ENCODE assay signal across 8 cellular contexts in genomic region chr7:110090113-110090820, GRCh38.
DNase-seq lines count a peak whose midpoint lies in the region; ATAC-seq and TF ChIP-seq lines count a peak whose summit lies in the region.

No MANE protein-coding gene starts in this region.

- WGBS in gastroesophageal sphincter (ENCODE audit: low coverage in 1 of 2), 2 donors, result 80 to 91% methylated on average over 8 to 11 of the region's 11 CpGs

- DNase-seq in GM10248 (ENCODE audit: extremely low spot score) (peak; percentile 18), NB4 (ENCODE audit: low read depth) (peak; percentile 24), endothelial cell (ENCODE audit: low spot score) (peak; percentile 16), sciatic nerve (ENCODE audit: low spot score) (no peak)
- DNase-seq in activated T-cell treated with anti-CD3 and anti-CD28 coated beads, Interleukin-2, amount 50 U/mL, for 72 hours, result no peak

- TF ChIP-seq CTCF in 22Rv1 (IDR thresholded peaks at IDR 0.05) (peak; percentile 81), GM10248 (IDR thresholded peaks at IDR 0.05; ENCODE audit: control extremely low read depth, extremely low read depth, low read depth, missing control alignments) (peak; percentile 45), NB4 (IDR thresholded peaks at IDR 0.05; ENCODE audit: low read depth, low read length) (peak; percentile 42), endothelial cell (IDR thresholded peaks at IDR 0.05; ENCODE audit: unreplicated experiment) (no peak), gastroesophageal sphincter (IDR thresholded peaks at IDR 0.05) (peak in 1 of 4 experiments; percentile 32)

- H3K4me3 ChIP-seq in NB4 (ENCODE audit: low read depth, low read length) (no peak overlapping the region), gastroesophageal sphincter (no peak overlapping the region)

- H3K4me1 Mint-ChIP-seq in endothelial cell (ENCODE audit: unreplicated experiment), result no peaks in the 10 kb centered on the region
- H3K4me1 Mint-ChIP-seq in activated T-cell treated with anti-CD3 and anti-CD28 coated beads, Interleukin-2, amount 50 U/mL, for 72 hours (ENCODE audit: low read depth), result no peaks in the 10 kb centered on the region

- intact Hi-C loops in sciatic nerve (cut with DNase I), result no loop called here

- H3K27me3 ChIP-seq in gastroesophageal sphincter, result no peaks in the 10 kb centered on the region

- H3K27ac ChIP-seq in 22Rv1, result no peak overlapping the region
- H3K27ac ChIP-seq in gastroesophageal sphincter, result no peak overlapping the region

- TF ChIP-seq EP300 in gastroesophageal sphincter (IDR thresholded peaks at IDR 0.05), result no peak

- POLR2A ChIA-PET in GM10248 (lab: Yijun Ruan, JAX), result no interaction called here

- no peaks in the 10 kb centered on the region for H3K4me1 ChIP-seq in gastroesophageal sphincter

- no peaks in the 10 kb centered on the region for H3K27me3 Mint-ChIP-seq in endothelial cell (ENCODE audit: unreplicated experiment)
- H3K27me3 Mint-ChIP-seq in activated T-cell treated with anti-CD3 and anti-CD28 coated beads, Interleukin-2, amount 50 U/mL, for 72 hours (ENCODE audit: low read depth), result peaks cover 15% of the 10 kb centered on the region

- H3K36me3 Mint-ChIP-seq in endothelial cell (ENCODE audit: low read depth, unreplicated experiment), result no peaks in the 10 kb centered on the region
- H3K36me3 Mint-ChIP-seq in activated T-cell treated with anti-CD3 and anti-CD28 coated beads, Interleukin-2, amount 50 U/mL, for 72 hours (ENCODE audit: insufficient read depth in 2 of 2), result no peaks in the 10 kb centered on the region

- H3K9me3 Mint-ChIP-seq in endothelial cell (ENCODE audit: unreplicated experiment), result no peaks in the 10 kb centered on the region
- H3K9me3 Mint-ChIP-seq in activated T-cell treated with anti-CD3 and anti-CD28 coated beads, Interleukin-2, amount 50 U/mL, for 72 hours, result no peaks in the 10 kb centered on the region

- no peak overlapping the region for H3K4me3 Mint-ChIP-seq in endothelial cell (ENCODE audit: unreplicated experiment)
- H3K4me3 Mint-ChIP-seq in activated T-cell treated with anti-CD3 and anti-CD28 coated beads, Interleukin-2, amount 50 U/mL, for 72 hours, result no peak overlapping the region

- no peaks in the 10 kb centered on the region for H3K36me3 ChIP-seq in gastroesophageal sphincter

- CTCF ChIA-PET in GM10248 (lab: Yijun Ruan, JAX), result interaction anchor here (0.7 to 2.1 kb wide), 2 partner anchors 8 to 1008 kb away, joined by 3 to 7 read pairs; no protein-coding TSS in a partner anchor

- H3K27ac Mint-ChIP-seq in endothelial cell (ENCODE audit: unreplicated experiment), result no peak overlapping the region
- H3K27ac Mint-ChIP-seq in activated T-cell treated with anti-CD3 and anti-CD28 coated beads, Interleukin-2, amount 50 U/mL, for 72 hours, result no peak overlapping the region

- ATAC-seq in GM21717 (IDR thresholded peaks at IDR 0.05; ENCODE audit: unreplicated experiment) (no peak), sciatic nerve (no peak), gastroesophageal sphincter (no peak)
- no peak for ATAC-seq in activated T-cell treated with anti-CD3 and anti-CD28 coated beads, Interleukin-2, amount 50 U/mL, for 72 hours (replicated peaks in 1 of 2)

- H3K9me3 ChIP-seq in gastroesophageal sphincter, result no peaks in the 10 kb centered on the region

- TF ChIP-seq POLR2A in NB4 (IDR thresholded peaks at IDR 0.05; ENCODE audit: extremely low read depth, insufficient read length), result no peak
- no peak for TF ChIP-seq POLR2A in gastroesophageal sphincter (IDR thresholded peaks at IDR 0.05)

Comparison
In these comparisons a context has a peak if more than half of its experiments do, and no peak if none do; other contexts are left out.
1. DNase-seq: peak in GM10248 (single experiment), NB4 (single experiment) and endothelial cell (single experiment); none in sciatic nerve (single experiment) and activated T-cell treated with anti-CD3 and anti-CD28 coated beads, Interleukin-2, amount 50 U/mL, for 72 hours (0 of 2).